19 cellular contexts compared by ENCODE assay signal in genomic region chr15:91776104-91776503, GRCh38.
DNase-seq lines count a peak whose midpoint lies in the region; FAIRE-seq and TF ChIP-seq lines count a peak whose summit lies in the region.
"Had no signal": no experiment of that assay in that cellular context is flagged by ENCODE, and none has a peak within 500 bp of the region (broad histone marks: within the 10 kb centered on the region; RNA-seq: fewer than 3 reads in every experiment).

No MANE protein-coding gene starts in this region.

- POLR2A ChIA-PET in HEK293T (lab: Yijun Ruan, JAX): no interaction called here

- H3K36me3 Mint-ChIP-seq in type B pancreatic cell (no peaks in the 10 kb centered on the region), osteocyte (ENCODE audit: unreplicated experiment) (no peaks in the 10 kb centered on the region)
- H3K36me3 Mint-ChIP-seq: CD4-positive, CD25-positive, alpha-beta regulatory T cell; CD8-positive, alpha-beta memory T cell had no signal

- H3K27me3 Mint-ChIP-seq in type B pancreatic cell (peaks cover 10% of the 10 kb centered on the region), osteocyte (ENCODE audit: unreplicated experiment) (no peaks in the 10 kb centered on the region)

- H3K4me3 Mint-ChIP-seq in type B pancreatic cell: no peak overlapping the region
- no peak overlapping the region for H3K4me3 Mint-ChIP-seq in osteocyte (ENCODE audit: unreplicated experiment)
- H3K4me3 Mint-ChIP-seq: CD4-positive, CD25-positive, alpha-beta regulatory T cell; CD8-positive, alpha-beta memory T cell; H9 had no signal

- no peak for DNase-seq in GM12892 (ENCODE audit: insufficient read length)
- peak; percentile 1 for DNase-seq in adipocyte (ENCODE audit: low read depth)
- DNase-seq in fibroblast of mammary gland (ENCODE audit: low read depth): peak; percentile 1
- no peak for DNase-seq in type B pancreatic cell (ENCODE audit: extremely low spot score, unreplicated experiment)
- DNase-seq in HEK293T (ENCODE audit: extremely low spot score): no peak
- no peak for DNase-seq in osteocyte (ENCODE audit: extremely low spot score, unreplicated experiment)
- DNase-seq in activated CD8-positive, alpha-beta memory T cell treated with anti-CD3 and anti-CD28 coated beads, Interleukin-2, amount 50 U/mL, for 4 hours: no peak
- DNase-seq: 8988T; ACHN; BE2C; C1 segment of cervical spinal cord; CD4-positive, CD25-positive, alpha-beta regulatory T cell; CD8-positive, alpha-beta memory T cell; DMS 273 treated with DMSO at 0.1 percent for 48 hours; DND-41; EL; H9 had no signal

- peaks cover 17% of the 10 kb centered on the region for H3K4me1 ChIP-seq in adipocyte (ENCODE audit: control insufficient read depth, insufficient read depth, low read length)
- H3K4me1 ChIP-seq: BE2C had no signal

- no peak for TF ChIP-seq CTCF in fibroblast of mammary gland (conservative IDR thresholded peaks at IDR 0.05; ENCODE audit: control insufficient read depth, insufficient read depth, low read depth, low read length)
- TF ChIP-seq CTCF in type B pancreatic cell (conservative IDR thresholded peaks at IDR 0.05): no peak
- no peak for TF ChIP-seq CTCF in osteocyte (IDR thresholded peaks at IDR 0.05)

- peak; percentile 27 for FAIRE-seq in GM12892 (lab: Jason Lieb, UNC)
- FAIRE-seq: GM12891, GM18507 had no signal

- no peaks in the 10 kb centered on the region for H3K36me3 ChIP-seq in adipocyte (ENCODE audit: control insufficient read depth, insufficient read depth, low read length, severe bottlenecking)
- H3K36me3 ChIP-seq: BE2C had no signal

- H3K9me3 Mint-ChIP-seq in type B pancreatic cell (no peaks in the 10 kb centered on the region), osteocyte (ENCODE audit: unreplicated experiment) (no peaks in the 10 kb centered on the region)
- H3K9me3 Mint-ChIP-seq: CD4-positive, CD25-positive, alpha-beta regulatory T cell; CD8-positive, alpha-beta memory T cell; H9 had no signal

- peak overlapping the region; percentile 77 for H3K27ac Mint-ChIP-seq in type B pancreatic cell
- H3K27ac Mint-ChIP-seq in osteocyte (ENCODE audit: unreplicated experiment): no peak overlapping the region
- H3K27ac Mint-ChIP-seq: CD4-positive, CD25-positive, alpha-beta regulatory T cell; CD8-positive, alpha-beta memory T cell; H9 had no signal

- CTCF ChIA-PET in HEK293T (lab: Yijun Ruan, JAX): no interaction called here

- TF ChIP-seq POLR2A in GM12892 (IDR thresholded peaks at IDR 0.05; ENCODE audit: low read depth, low read length): no peak

- no peaks in the 10 kb centered on the region for H3K9me3 ChIP-seq in adipocyte (ENCODE audit: control insufficient read depth, low read length)
- H3K9me3 ChIP-seq: BE2C had no signal

- H3K4me3 ChIP-seq in adipocyte (ENCODE audit: low read length) (no peak overlapping the region), fibroblast of mammary gland (ENCODE audit: control insufficient read depth, low read depth, low read length) (no peak overlapping the region)

- peaks cover 6% of the 10 kb centered on the region for H3K4me1 Mint-ChIP-seq in type B pancreatic cell (ENCODE audit: unreplicated experiment)
- no peaks in the 10 kb centered on the region for H3K4me1 Mint-ChIP-seq in osteocyte (ENCODE audit: unreplicated experiment)
- H3K4me1 Mint-ChIP-seq: CD4-positive, CD25-positive, alpha-beta regulatory T cell; CD8-positive, alpha-beta memory T cell had no signal

- H3K9ac ChIP-seq in adipocyte (ENCODE audit: low read length): no peak overlapping the region

- peaks cover 8% of the 10 kb centered on the region for H3K27me3 ChIP-seq in adipocyte (replicated peaks; ENCODE audit: control insufficient read depth, insufficient read depth, low read length)

TF ChIP-seq in HEK293T, 16 proteins besides CTCF, POLR2A, EP300 and RAD21:
- TF ChIP-seq FOXM1 (IDR thresholded peaks at IDR 0.05; ENCODE audit: borderline replicate concordance) (no peak), SP1 (IDR thresholded peaks at IDR 0.05) (no peak), TARDBP (IDR thresholded peaks at IDR 0.05) (no peak), CTBP1 (IDR thresholded peaks at IDR 0.05; ENCODE audit: borderline replicate concordance) (no peak)

Comparison
In these comparisons a context has a peak if more than half of its experiments do, and no peak if none do; other contexts are left out.
1. DNase-seq: peak in adipocyte (single experiment) and fibroblast of mammary gland (single experiment); none in GM12892 (single experiment), type B pancreatic cell (single experiment), HEK293T (single experiment), osteocyte (single experiment) and activated CD8-positive, alpha-beta memory T cell treated with anti-CD3 and anti-CD28 coated beads, Interleukin-2, amount 50 U/mL, for 4 hours (single experiment).